Comparison of ENCODE assay signal across 11 cellular contexts in the genomic region with DNA sequence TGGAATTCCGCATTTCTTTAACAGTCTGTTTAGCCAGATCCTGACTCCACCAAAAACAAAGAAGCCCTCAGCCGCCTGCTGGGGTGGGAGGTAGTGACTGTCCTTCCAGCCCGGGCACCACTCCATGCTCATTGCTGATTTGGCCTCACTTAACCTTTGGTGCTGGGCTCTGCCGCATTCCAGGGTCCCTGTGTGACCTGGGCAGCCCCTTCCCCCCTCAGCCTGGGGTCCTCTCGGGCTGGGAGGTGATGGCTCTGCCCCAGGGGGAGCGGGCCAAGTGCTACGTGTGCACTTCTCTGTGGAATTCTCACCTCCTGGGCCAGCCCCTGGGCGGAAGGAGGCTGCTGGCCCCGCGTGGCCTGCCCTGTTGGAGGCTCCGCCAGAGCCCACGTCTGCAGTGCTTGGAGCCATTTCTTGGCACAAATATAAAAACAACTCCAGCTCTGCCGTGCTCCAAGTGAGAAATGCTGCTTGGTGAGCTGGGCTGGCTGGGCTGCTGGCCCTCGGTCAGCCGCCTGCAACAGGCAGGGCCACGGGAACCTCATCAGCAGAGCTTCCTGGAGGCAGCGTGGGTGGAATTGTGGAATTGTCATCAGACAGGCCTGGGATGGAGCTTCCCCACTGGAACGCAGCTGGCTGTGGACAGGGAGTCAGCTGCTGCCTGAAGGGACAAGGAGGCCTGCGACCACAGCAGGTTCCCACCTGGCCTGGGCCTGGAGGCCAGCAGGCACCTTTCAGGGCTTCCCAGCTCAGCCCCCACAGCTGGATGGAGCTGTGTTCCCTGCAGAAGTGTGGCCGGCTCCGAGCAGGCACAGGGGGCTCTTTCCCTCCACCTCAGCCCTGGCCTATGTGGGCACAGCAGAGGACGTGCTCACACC.
DNase-seq lines count a peak whose midpoint lies in the region; ATAC-seq and TF ChIP-seq lines count a peak whose summit lies in the region.
"Had no signal": no experiment of that assay in that cellular context is flagged by ENCODE, and none has a peak within 500 bp of the region (broad histone marks: within the 10 kb centered on the region; RNA-seq: fewer than 3 reads in every experiment).

No MANE protein-coding gene starts in this region.

- intact Hi-C loops in adrenal gland (cut with DNase I) = no loop called here
- intact Hi-C loops in Right ventricle myocardium inferior (cut with DNase I) = no loop called here

- H3K4me3 ChIP-seq in adrenal gland = no peak overlapping the region
- H3K4me3 ChIP-seq in urinary bladder (ENCODE audit: low read depth, low read length) = no peak overlapping the region

- H3K9me3 ChIP-seq in adrenal gland (replicated peaks in 1 of 3) = no peaks in the 10 kb centered on the region

- H3K4me1 ChIP-seq in adrenal gland (replicated peaks in 1 of 2) = no peaks in the 10 kb centered on the region
- H3K4me1 ChIP-seq in urinary bladder (ENCODE audit: insufficient read depth) = no peaks in the 10 kb centered on the region

- TF ChIP-seq POLR2A in adrenal gland (IDR thresholded peaks at IDR 0.05) = no peak
- TF ChIP-seq POLR2A in erythroblast (IDR thresholded peaks at IDR 0.05; ENCODE audit: low read length) = no peak

- H3K27me3 ChIP-seq in adrenal gland = no peaks in the 10 kb centered on the region

- DNase-seq in adrenal gland (peak in 4 of 7 donors; percentile 16 to 67 (median 36)), Right ventricle myocardium inferior (ENCODE audit: missing footprints) (peak; percentile 79), occipital lobe (lab: John Stamatoyannopoulos, UW) (peak; percentile 68), H4 (ENCODE audit: low spot score) (no peak), erythroblast (lab: John Stamatoyannopoulos, UW) (no peak), NCI-H2227 treated with DMSO at 0.1 percent for 48 hours (lab: John Stamatoyannopoulos, UW) (no peak)
- DNase-seq: NK-92 treated with Interleukin-12 subunit alpha and Interleukin-12 subunit beta, amount 100 ng/mL, for 24 hours; stimulated activated CD4-positive, alpha-beta T cell treated with anti-CD3 and anti-CD28 coated beads, Interleukin-1b, Interleukin-23, amount 100 ng/mL, for 48 hours had no signal

- ATAC-seq in Right ventricle myocardium inferior (peak; percentile 85), GM21381 (IDR thresholded peaks at IDR 0.05; ENCODE audit: unreplicated experiment) (no peak)
- ATAC-seq: activated CD4-positive, CD25-positive, alpha-beta regulatory T cell treated with anti-CD3 and anti-CD28 coated beads, Interleukin-2, amount 50 U/mL, for 24 hours had no signal

- TF ChIP-seq CTCF in adrenal gland (IDR thresholded peaks at IDR 0.05) = no peak

- no peaks in the 10 kb centered on the region for H3K36me3 ChIP-seq in adrenal gland (replicated peaks in 1 of 2)
- H3K36me3 ChIP-seq in urinary bladder (ENCODE audit: insufficient read depth) = no peaks in the 10 kb centered on the region

- H3K27ac ChIP-seq in adrenal gland = peak overlapping the region in 4 of 5 donors; percentile 23 to 91 (median 56)
- peak overlapping the region; percentile 28 for H3K27ac ChIP-seq in urinary bladder (ENCODE audit: low read depth)

- 60 to 66% (median 65%) methylated on average over 9 to 22 of the region's 22 CpGs for WGBS in adrenal gland, 4 donors
- 15% methylated on average over 22 of the region's 22 CpGs for WGBS in urinary bladder

Comparison
In these comparisons a context has a peak if more than half of its experiments do, and no peak if none do; other contexts are left out.
1. DNase-seq: peak in adrenal gland (4 of 7), Right ventricle myocardium inferior (single experiment) and occipital lobe (single experiment); none in H4 (single experiment), erythroblast (0 of 2) and NCI-H2227 treated with DMSO at 0.1 percent for 48 hours (single experiment).